ENCODE assay signal across 9 cellular contexts in the genomic region with DNA sequence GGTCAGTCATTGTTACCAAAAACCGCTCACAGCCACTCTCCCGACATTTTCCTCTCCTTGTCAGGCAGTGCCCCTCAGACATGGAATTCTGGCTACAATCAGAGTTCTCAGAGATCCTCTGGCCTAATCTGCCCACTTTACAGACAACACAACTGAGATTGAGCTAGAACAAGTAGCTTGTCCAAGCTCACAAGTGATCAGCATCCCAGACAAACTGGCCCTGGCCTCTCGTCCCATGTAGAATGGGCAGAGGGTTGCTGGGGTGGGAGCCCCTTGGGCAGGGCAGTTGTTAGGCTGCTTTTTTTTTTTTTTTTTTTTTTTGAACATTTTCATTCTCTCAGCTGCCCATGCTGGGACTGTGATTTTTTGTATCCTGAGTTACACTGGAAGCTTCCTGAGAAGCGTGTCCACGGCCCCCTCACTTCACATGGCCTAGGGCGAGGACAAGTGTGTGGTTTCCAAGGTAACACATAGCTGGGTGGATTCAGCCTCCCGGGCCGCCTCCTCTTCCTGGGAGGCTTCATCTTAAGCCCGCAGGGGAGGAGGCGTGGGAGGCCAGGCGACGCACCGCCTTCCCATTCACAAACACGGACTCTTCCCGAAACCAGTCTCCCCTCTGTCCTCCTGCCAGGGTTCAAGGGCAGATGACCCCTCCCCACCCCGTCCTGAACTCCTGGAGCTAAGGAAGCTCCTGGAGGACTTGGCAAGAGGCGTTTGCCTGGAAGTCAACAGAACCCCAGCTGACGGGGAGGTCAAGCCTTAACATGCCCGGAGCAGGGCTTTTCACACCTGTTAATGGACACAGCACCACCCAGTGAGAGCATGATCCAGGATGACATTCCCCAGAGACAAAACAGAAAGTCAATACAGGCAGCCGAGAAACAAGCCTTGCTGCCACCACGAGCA. TPM values are rescaled to one million over a fixed set of nuclear protein-coding genes. Genes with fewer than 3 reads are reported as not detected.
DNase-seq lines count a peak whose midpoint lies in the region; ATAC-seq and TF ChIP-seq lines count a peak whose summit lies in the region.
"Had no signal": no experiment of that assay in that cellular context is flagged by ENCODE, and none has a peak within 500 bp of the region (broad histone marks: within the 10 kb centered on the region; RNA-seq: fewer than 3 reads in every experiment).

No MANE protein-coding gene starts in this region.

- H3K4me1 ChIP-seq in mucosa of descending colon (ENCODE audit: low read depth): no peaks in the 10 kb centered on the region

- ATAC-seq in mucosa of descending colon (no peak), HG03175 (IDR thresholded peaks at IDR 0.05; ENCODE audit: unreplicated experiment) (no peak), GM21723 (IDR thresholded peaks at IDR 0.05; ENCODE audit: unreplicated experiment) (no peak)

- no peaks in the 10 kb centered on the region for H3K36me3 ChIP-seq in mucosa of descending colon (ENCODE audit: low read depth)

- intact Hi-C loops in mucosa of descending colon (cut with DNase I, micrococcal nuclease): no loop called here

- peak overlapping the region; percentile 64 for H3K27ac Mint-ChIP-seq in type B pancreatic cell

- no peaks in the 10 kb centered on the region for H3K9me3 ChIP-seq in mucosa of descending colon

- H3K9me3 Mint-ChIP-seq in type B pancreatic cell: peaks cover 3% of the 10 kb centered on the region

- TF ChIP-seq CTCF in type B pancreatic cell (conservative IDR thresholded peaks at IDR 0.05) (no peak), mucosa of descending colon (IDR thresholded peaks at IDR 0.05) (no peak)

- H3K27me3 Mint-ChIP-seq in type B pancreatic cell: peaks cover 27% of the 10 kb centered on the region

- H3K4me1 Mint-ChIP-seq in type B pancreatic cell (ENCODE audit: unreplicated experiment): peaks cover 50% of the 10 kb centered on the region

- H3K36me3 Mint-ChIP-seq in type B pancreatic cell: peaks cover 2% of the 10 kb centered on the region

- peak; percentile 75 for DNase-seq in DMS 273 (lab: John Stamatoyannopoulos, UW; ENCODE audit: unreplicated experiment)
- no peak for DNase-seq in DMS 273 treated with DMSO at 0.1 percent for 48 hours (lab: John Stamatoyannopoulos, UW)
- peak; percentile 14 for DNase-seq in astrocyte of the hippocampus (ENCODE audit: low read depth, low spot score)
- DNase-seq in iris pigment epithelial cell (ENCODE audit: low read depth): peak; percentile 42
- DNase-seq in type B pancreatic cell (ENCODE audit: extremely low spot score, unreplicated experiment): no peak
- DNase-seq in mucosa of descending colon: no peak
- DNase-seq: activated effector memory CD4-positive, alpha-beta T cell treated with Interleukin-2 at 50 U/mL for 16 hours had no signal

- no peak overlapping the region for H3K4me3 ChIP-seq in mucosa of descending colon

- H3K4me3 Mint-ChIP-seq in type B pancreatic cell: peak overlapping the region; percentile 58

RNA-seq across cellular contexts. Expression of gene KCNN3, which starts 56.9 kb away (rescaled TPM):
- 0.45 and 3.8 TPM in 2 replicates for total RNA-seq in type B pancreatic cell (ENCODE audit: low replicate concordance)
- total RNA-seq in mucosa of descending colon: 10 to 100 TPM in 1 of 3 donors, 1 to 10 TPM in 2; 1.5 to 19.3 (median 2.0) TPM

Comparison
In these comparisons a context has a peak if more than half of its experiments do, and no peak if none do; other contexts are left out.
1. DNase-seq: peak in DMS 273 (single experiment), astrocyte of the hippocampus (single experiment) and iris pigment epithelial cell (single experiment); none in DMS 273 treated with DMSO at 0.1 percent for 48 hours (single experiment), type B pancreatic cell (single experiment) and mucosa of descending colon (0 of 3).